39 cellular contexts compared by ENCODE assay signal in the genomic region with DNA sequence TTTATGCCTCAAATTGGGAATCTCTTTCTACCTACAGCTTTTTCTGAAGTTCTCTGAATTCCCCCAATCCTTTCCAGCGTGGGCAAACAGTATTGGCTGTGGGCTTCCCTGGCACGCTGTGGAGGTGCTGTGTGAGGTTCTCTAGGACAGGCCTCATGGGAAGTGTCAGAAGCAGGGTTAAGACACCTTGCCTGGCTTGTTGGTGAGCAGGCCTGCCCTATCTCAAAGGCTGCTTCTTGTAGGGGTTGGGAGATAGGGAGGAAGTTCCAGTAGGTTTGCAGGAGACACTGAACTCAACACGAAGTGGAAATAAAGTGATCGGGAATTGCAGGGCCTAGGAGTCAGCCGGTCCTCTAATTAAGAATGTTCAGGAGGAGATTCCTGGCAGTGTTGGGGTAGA. TPM values are rescaled to one million over a fixed set of nuclear protein-coding genes. Genes with fewer than 3 reads are reported as not detected.
"Had no signal": no experiment of that assay in that cellular context is flagged by ENCODE, and none has a peak within 500 bp of the region (broad histone marks: within the 10 kb centered on the region; RNA-seq: fewer than 3 reads in every experiment).

No MANE protein-coding gene starts in this region.

- H3K9me3 ChIP-seq: ascending aorta had no signal

- H3K4me3 Mint-ChIP-seq: activated CD4-positive, alpha-beta memory T cell treated with anti-CD3 and anti-CD28 coated beads, Interleukin-2, amount 10 ng/mL, durations not matched to agents 7 days and 5 days; activated CD4-positive, alpha-beta T cell treated with anti-CD3 and anti-CD28 coated beads for 36 hours; activated CD8-positive, alpha-beta memory T cell treated with anti-CD3 and anti-CD28 coated beads, Interleukin-2, amount 10 ng/mL, durations not matched to agents 7 days and 5 days; activated CD8-positive, alpha-beta T cell treated with anti-CD3 and anti-CD28 coated beads, Interleukin-2, amount 10 ng/mL, durations not matched to agents 7 days and 5 days; activated naive CD4-positive, alpha-beta T cell treated with anti-CD3 and anti-CD28 coated beads, Interleukin-2, amount 10 ng/mL, durations not matched to agents 7 days and 5 days; activated naive CD4-positive, alpha-beta T cell treated with anti-CD3 and anti-CD28 coated beads, Interleukin-2, amount 50 U/mL, for 24 hours; activated naive CD8-positive, alpha-beta T cell; activated naive CD8-positive, alpha-beta T cell treated with anti-CD3 and anti-CD28 coated beads, Interleukin-2, amount 10 ng/mL, durations not matched to agents 7 days and 5 days; activated naive CD8-positive, alpha-beta T cell treated with anti-CD3 and anti-CD28 coated beads, Interleukin-2, amount 50 U/mL, for 24 hours; activated T-cell treated with anti-CD3 and anti-CD28 coated beads, Interleukin-2, amount 50 U/mL, for 24 hours; brain; central memory CD8-positive, alpha-beta T cell; T-cell; T-helper 17 cell had no signal

- H3K27ac ChIP-seq: ascending aorta, cardiac muscle cell, VCaP had no signal

- H3K27me3 ChIP-seq: ascending aorta, cardiac muscle cell had no signal

- H3K9me3 Mint-ChIP-seq: activated CD4-positive, alpha-beta memory T cell treated with anti-CD3 and anti-CD28 coated beads, Interleukin-2, amount 10 ng/mL, durations not matched to agents 7 days and 5 days; activated naive CD4-positive, alpha-beta T cell treated with anti-CD3 and anti-CD28 coated beads, Interleukin-2, amount 10 ng/mL, durations not matched to agents 7 days and 5 days; activated naive CD4-positive, alpha-beta T cell treated with anti-CD3 and anti-CD28 coated beads, Interleukin-2, amount 50 U/mL, for 24 hours; activated naive CD8-positive, alpha-beta T cell treated with anti-CD3 and anti-CD28 coated beads, Interleukin-2, amount 10 ng/mL, durations not matched to agents 7 days and 5 days; activated naive CD8-positive, alpha-beta T cell treated with anti-CD3 and anti-CD28 coated beads, Interleukin-2, amount 50 U/mL, for 24 hours; activated T-cell treated with anti-CD3 and anti-CD28 coated beads, Interleukin-2, amount 50 U/mL, for 24 hours; activated T-helper 2 cell treated with anti-CD3 and anti-CD28 coated beads, Interferon-gamma antibody, Interleukin-2, Interleukin-4, amounts not matched to agents 10 μg/mL and 5 μg/mL and 100 μg/mL, durations not matched to agents 14 hours and 24 hours and 36 hours; brain; central memory CD8-positive, alpha-beta T cell; T-cell had no signal

- DNase-seq: activated CD4-positive, alpha-beta memory T cell treated with anti-CD3 and anti-CD28 coated beads, Interleukin-2, amount 10 ng/mL, durations not matched to agents 7 days and 5 days; activated CD4-positive, alpha-beta T cell treated with anti-CD3 and anti-CD28 coated beads for 1 hour; activated CD4-positive, alpha-beta T cell treated with anti-CD3 and anti-CD28 coated beads for 36 hours; activated CD4-positive, alpha-beta T cell treated with anti-CD3 and anti-CD28 coated beads for 48 hours; activated CD4-positive, alpha-beta T cell treated with anti-CD3 and anti-CD28 coated beads, Interleukin-2, amount 50 U/mL, for 1 hour; activated CD4-positive, alpha-beta T cell treated with anti-CD3 and anti-CD28 coated beads, Interleukin-2, amount 50 U/mL, for 4 hours; activated CD4-positive, CD25-positive, alpha-beta regulatory T cell; activated CD8-positive, alpha-beta memory T cell treated with anti-CD3 and anti-CD28 coated beads for 24 hours; activated CD8-positive, alpha-beta memory T cell treated with anti-CD3 and anti-CD28 coated beads, Interleukin-2, amount 10 ng/mL, durations not matched to agents 7 days and 5 days; activated CD8-positive, alpha-beta memory T cell treated with anti-CD3 and anti-CD28 coated beads, Interleukin-2, amount 50 U/mL, for 48 hours; activated CD8-positive, alpha-beta T cell treated with anti-CD3 and anti-CD28 coated beads, Interleukin-2, amount 10 ng/mL, durations not matched to agents 7 days and 5 days; activated effector memory CD4-positive, alpha-beta T cell treated with Interleukin-2 at 50 U/mL for 16 hours; activated gamma-delta T cell; activated naive CD4-positive, alpha-beta T cell treated with anti-CD3 and anti-CD28 coated beads, Interleukin-2, amount 10 ng/mL, durations not matched to agents 7 days and 5 days; activated naive CD4-positive, alpha-beta T cell treated with Interleukin-2 at 50 U/mL for 16 hours; activated naive CD8-positive, alpha-beta T cell treated with anti-CD3 and anti-CD28 coated beads, Interleukin-2, amount 10 ng/mL, durations not matched to agents 7 days and 5 days; activated naive CD8-positive, alpha-beta T cell treated with anti-CD3 and anti-CD28 coated beads, Interleukin-2, amount 50 U/mL, for 24 hours; activated T-cell treated with anti-CD3 and anti-CD28 coated beads, Interleukin-2, amount 50 U/mL, for 24 hours; activated T-cell treated with anti-CD3 and anti-CD28 coated beads, Interleukin-2, amount 50 U/mL, for 48 hours; amygdala; anterior cingulate cortex; caudate nucleus; cerebellar nuclear complex; T-cell; T-helper 17 cell had no signal

- H3K4me1 ChIP-seq: ascending aorta had no signal

- H3K27ac Mint-ChIP-seq: activated CD4-positive, alpha-beta memory T cell treated with anti-CD3 and anti-CD28 coated beads, Interleukin-2, amount 10 ng/mL, durations not matched to agents 7 days and 5 days; activated CD4-positive, alpha-beta T cell treated with anti-CD3 and anti-CD28 coated beads for 36 hours; activated CD8-positive, alpha-beta memory T cell treated with anti-CD3 and anti-CD28 coated beads, Interleukin-2, amount 10 ng/mL, durations not matched to agents 7 days and 5 days; activated CD8-positive, alpha-beta T cell treated with anti-CD3 and anti-CD28 coated beads, Interleukin-2, amount 10 ng/mL, durations not matched to agents 7 days and 5 days; activated naive CD4-positive, alpha-beta T cell treated with anti-CD3 and anti-CD28 coated beads, Interleukin-2, amount 10 ng/mL, durations not matched to agents 7 days and 5 days; activated naive CD4-positive, alpha-beta T cell treated with anti-CD3 and anti-CD28 coated beads, Interleukin-2, amount 50 U/mL, for 24 hours; activated naive CD8-positive, alpha-beta T cell; activated naive CD8-positive, alpha-beta T cell treated with anti-CD3 and anti-CD28 coated beads, Interleukin-2, amount 10 ng/mL, durations not matched to agents 7 days and 5 days; activated naive CD8-positive, alpha-beta T cell treated with anti-CD3 and anti-CD28 coated beads, Interleukin-2, amount 50 U/mL, for 24 hours; activated T-cell treated with anti-CD3 and anti-CD28 coated beads, Interleukin-2, amount 50 U/mL, for 24 hours; activated T-helper 2 cell treated with anti-CD3 and anti-CD28 coated beads, Interferon-gamma antibody, Interleukin-2, Interleukin-4, amounts not matched to agents 10 μg/mL and 5 μg/mL and 100 μg/mL, durations not matched to agents 14 hours and 24 hours and 36 hours; brain; T-cell; T-helper 17 cell had no signal

- H3K36me3 ChIP-seq: ascending aorta, cardiac muscle cell had no signal

- ATAC-seq: activated CD4-positive, alpha-beta T cell treated with anti-CD3 and anti-CD28 coated beads for 36 hours; activated CD4-positive, CD25-positive, alpha-beta regulatory T cell treated with anti-CD3 and anti-CD28 coated beads, Interleukin-2, amount 50 U/mL, for 24 hours; activated CD8-positive, alpha-beta memory T cell treated with anti-CD3 and anti-CD28 coated beads, Interleukin-2, amount 10 ng/mL, durations not matched to agents 7 days and 5 days; activated CD8-positive, alpha-beta T cell treated with anti-CD3 and anti-CD28 coated beads, Interleukin-2, amount 10 ng/mL, durations not matched to agents 7 days and 5 days; activated naive CD8-positive, alpha-beta T cell treated with anti-CD3 and anti-CD28 coated beads, Interleukin-2, amount 50 U/mL, for 24 hours; T-cell; T-helper 17 cell had no signal

- H3K4me1 Mint-ChIP-seq: activated CD4-positive, alpha-beta memory T cell treated with anti-CD3 and anti-CD28 coated beads, Interleukin-2, amount 10 ng/mL, durations not matched to agents 7 days and 5 days; activated CD4-positive, alpha-beta T cell treated with anti-CD3 and anti-CD28 coated beads for 36 hours; activated CD8-positive, alpha-beta memory T cell treated with anti-CD3 and anti-CD28 coated beads, Interleukin-2, amount 10 ng/mL, durations not matched to agents 7 days and 5 days; activated naive CD4-positive, alpha-beta T cell treated with anti-CD3 and anti-CD28 coated beads, Interleukin-2, amount 10 ng/mL, durations not matched to agents 7 days and 5 days; activated naive CD4-positive, alpha-beta T cell treated with anti-CD3 and anti-CD28 coated beads, Interleukin-2, amount 50 U/mL, for 24 hours; activated naive CD8-positive, alpha-beta T cell treated with anti-CD3 and anti-CD28 coated beads, Interleukin-2, amount 10 ng/mL, durations not matched to agents 7 days and 5 days; activated naive CD8-positive, alpha-beta T cell treated with anti-CD3 and anti-CD28 coated beads, Interleukin-2, amount 50 U/mL, for 24 hours; central memory CD8-positive, alpha-beta T cell; T-cell had no signal

- H3K4me3 ChIP-seq: ascending aorta, cardiac muscle cell had no signal

- H3K36me3 Mint-ChIP-seq: activated CD8-positive, alpha-beta memory T cell treated with anti-CD3 and anti-CD28 coated beads, Interleukin-2, amount 10 ng/mL, durations not matched to agents 7 days and 5 days; activated naive CD4-positive, alpha-beta T cell treated with anti-CD3 and anti-CD28 coated beads, Interleukin-2, amount 10 ng/mL, durations not matched to agents 7 days and 5 days; activated naive CD4-positive, alpha-beta T cell treated with anti-CD3 and anti-CD28 coated beads, Interleukin-2, amount 50 U/mL, for 24 hours; activated naive CD8-positive, alpha-beta T cell; activated naive CD8-positive, alpha-beta T cell treated with anti-CD3 and anti-CD28 coated beads, Interleukin-2, amount 10 ng/mL, durations not matched to agents 7 days and 5 days; brain; T-cell had no signal

- H3K27me3 Mint-ChIP-seq: brain had no signal

RNA-seq across cellular contexts. Expression of a gene that starts 30.0 kb away (rescaled TPM):
- total RNA-seq: activated CD4-positive, alpha-beta memory T cell treated with anti-CD3 and anti-CD28 coated beads, Interleukin-2, amount 10 ng/mL, durations not matched to agents 7 days and 5 days; activated CD4-positive, alpha-beta T cell treated with anti-CD3 and anti-CD28 coated beads for 36 hours; activated CD8-positive, alpha-beta memory T cell treated with anti-CD3 and anti-CD28 coated beads, Interleukin-2, amount 10 ng/mL, durations not matched to agents 7 days and 5 days; activated CD8-positive, alpha-beta T cell treated with anti-CD3 and anti-CD28 coated beads, Interleukin-2, amount 10 ng/mL, durations not matched to agents 7 days and 5 days; activated naive CD8-positive, alpha-beta T cell treated with anti-CD3 and anti-CD28 coated beads, Interleukin-2, amount 10 ng/mL, durations not matched to agents 7 days and 5 days; activated T-helper 2 cell treated with anti-CD3 and anti-CD28 coated beads, Interferon-gamma antibody, Interleukin-2, Interleukin-4, amounts not matched to agents 10 μg/mL and 5 μg/mL and 100 μg/mL, durations not matched to agents 14 hours and 24 hours and 36 hours; ascending aorta; bronchial epithelial cell; cardiac muscle cell; chondrocyte; T-cell; T-helper 1 cell treated with Interleukin-12 subunit alpha and Interleukin-12 subunit beta and Interleukin-4 antibody, amounts not matched to agents 30 ng/mL and 1 ng/mL, for 36 hours; T-helper 17 cell; T-helper 2 cell treated with Interferon-gamma antibody and Interleukin-4, amounts not matched to agents 100 ng/mL and 5 ng/mL, for 36 hours had no signal
- polyA plus RNA-seq: adipose tissue had no signal

RNA-seq across cellular contexts. Expression of a gene that starts 43.4 kb away (rescaled TPM):
- total RNA-seq: activated CD4-positive, alpha-beta memory T cell treated with anti-CD3 and anti-CD28 coated beads, Interleukin-2, amount 10 ng/mL, durations not matched to agents 7 days and 5 days; activated CD4-positive, alpha-beta T cell treated with anti-CD3 and anti-CD28 coated beads for 36 hours; activated CD8-positive, alpha-beta memory T cell treated with anti-CD3 and anti-CD28 coated beads, Interleukin-2, amount 10 ng/mL, durations not matched to agents 7 days and 5 days; activated CD8-positive, alpha-beta T cell treated with anti-CD3 and anti-CD28 coated beads, Interleukin-2, amount 10 ng/mL, durations not matched to agents 7 days and 5 days; activated naive CD8-positive, alpha-beta T cell treated with anti-CD3 and anti-CD28 coated beads, Interleukin-2, amount 10 ng/mL, durations not matched to agents 7 days and 5 days; activated T-helper 2 cell treated with anti-CD3 and anti-CD28 coated beads, Interferon-gamma antibody, Interleukin-2, Interleukin-4, amounts not matched to agents 10 μg/mL and 5 μg/mL and 100 μg/mL, durations not matched to agents 14 hours and 24 hours and 36 hours; ascending aorta; bronchial epithelial cell; cardiac muscle cell; chondrocyte; T-cell; T-helper 1 cell treated with Interleukin-12 subunit alpha and Interleukin-12 subunit beta and Interleukin-4 antibody, amounts not matched to agents 30 ng/mL and 1 ng/mL, for 36 hours; T-helper 17 cell; T-helper 2 cell treated with Interferon-gamma antibody and Interleukin-4, amounts not matched to agents 100 ng/mL and 5 ng/mL, for 36 hours had no signal
- polyA plus RNA-seq: adipose tissue, cardiac muscle cell had no signal
